In the genomic region with DNA sequence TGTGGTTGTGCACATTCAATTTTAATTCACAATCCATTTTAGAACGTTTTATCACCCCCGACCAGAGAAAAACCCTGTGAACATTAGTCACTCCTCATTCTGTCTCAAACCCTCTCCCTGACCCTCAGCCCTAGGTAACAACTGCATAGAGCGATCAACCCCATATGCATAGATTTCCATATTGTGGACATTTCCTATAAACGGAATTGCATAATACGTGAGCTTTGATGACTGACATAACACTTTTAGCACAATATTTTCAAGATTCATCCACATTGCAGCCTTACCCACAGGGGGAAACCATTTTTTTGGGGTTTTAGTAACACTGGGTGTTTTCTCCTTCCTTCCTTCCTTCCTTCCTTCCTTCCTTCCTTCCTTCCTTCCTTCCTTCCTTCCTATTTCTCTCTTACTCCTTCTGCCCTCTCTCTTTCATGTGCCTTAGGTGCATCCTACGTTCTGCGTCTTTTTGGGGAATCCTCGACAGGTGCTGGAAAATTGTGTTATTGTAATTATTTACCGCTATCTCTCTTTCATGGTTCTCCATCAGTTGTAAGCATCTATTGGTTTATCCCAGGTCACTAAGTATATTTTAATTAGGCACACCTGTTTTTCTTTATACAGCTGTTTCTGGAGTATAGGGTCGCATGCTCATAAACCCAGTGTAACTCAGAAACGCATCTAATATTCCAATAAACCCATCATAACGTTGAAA, we compare ENCODE assay signal across 8 cellular contexts. TPM values are rescaled to one million over a fixed set of nuclear protein-coding genes. Genes with fewer than 3 reads are reported as not detected.
DNase-seq lines count a peak whose midpoint lies in the region; ATAC-seq, FAIRE-seq and TF ChIP-seq lines count a peak whose summit lies in the region.
"Not testable (repeated sequence)": the region's sequence is repeated elsewhere in the genome, so short reads cannot be mapped to it uniquely, and the experiment has no call there.

No MANE protein-coding gene starts in this region.

- TF ChIP-seq EP300 in esophagus muscularis mucosa (IDR thresholded peaks at IDR 0.05) = not testable (repeated sequence)

- not testable (repeated sequence) for H3K36me3 Mint-ChIP-seq in astrocyte (ENCODE audit: low read depth, unreplicated experiment); progenitor cell of endocrine pancreas (ENCODE audit: insufficient read depth)

- not testable (repeated sequence) for H3K79me1 ChIP-seq in IMR-90 (ENCODE audit: low read depth in 1 of 2, low read length in 2 of 2)

- not testable (repeated sequence) for H2BK120ac ChIP-seq in IMR-90 (ENCODE audit: low read depth, low read length)

- H2BK20ac ChIP-seq in IMR-90 (ENCODE audit: low read depth, low read length) = not testable (repeated sequence)

- POLR2A ChIA-PET in IMR-90 (lab: Charles Lee; ENCODE audit: unreplicated experiment) = not testable (repeated sequence)

- not testable (repeated sequence) for H3K4me3 Mint-ChIP-seq in astrocyte (ENCODE audit: unreplicated experiment); progenitor cell of endocrine pancreas (ENCODE audit: low read depth)

- in situ Hi-C loops in IMR-90 (cut with MboI; ENCODE audit: low sequenced_read_pairs); SK-MEL-5 (cut with HindIII; ENCODE audit: low pct_unique_long_range_greater_than_20kb, low sequenced_read_pairs): not testable (repeated sequence)

- H3K27ac ChIP-seq in IMR-90 (ENCODE audit: insufficient read depth, low read length); astrocyte (ENCODE audit: low read depth, low read length); esophagus muscularis mucosa (replicated peaks in 1 of 4): not testable (repeated sequence)

- not testable (repeated sequence) for H3K79me2 ChIP-seq in astrocyte (ENCODE audit: insufficient read depth, low read length)

- not testable (repeated sequence) for H3K9me3 Mint-ChIP-seq in astrocyte (ENCODE audit: unreplicated experiment); progenitor cell of endocrine pancreas (ENCODE audit: low read depth)

- not testable (repeated sequence) for H3K4me1 Mint-ChIP-seq in astrocyte (ENCODE audit: low read depth, unreplicated experiment); progenitor cell of endocrine pancreas (ENCODE audit: low read depth)

- not testable (repeated sequence) for H3K27me3 ChIP-seq in IMR-90 (ENCODE audit: control insufficient read depth, insufficient read depth, low read length); astrocyte (ENCODE audit: insufficient read depth, low read length); esophagus muscularis mucosa

- peak; percentile 41 for FAIRE-seq in astrocyte (lab: Jason Lieb, UNC)

- not testable (repeated sequence) for H3K14ac ChIP-seq in IMR-90 (replicated peaks; ENCODE audit: low read depth, low read length)

- intact Hi-C loops in IMR-90 (cut with micrococcal nuclease); esophagus muscularis mucosa (cut with DNase I): not testable (repeated sequence)

- dilution Hi-C loops in IMR-90 (cut with HindIII; ENCODE audit: low sequenced_read_pairs, unreplicated experiment) = not testable (repeated sequence)

- not testable (repeated sequence) for H4K20me1 ChIP-seq in IMR-90 (ENCODE audit: insufficient read depth, low read length); astrocyte (ENCODE audit: insufficient read depth, low read length)

- not testable (repeated sequence) for H3K56ac ChIP-seq in IMR-90 (ENCODE audit: extremely low read depth, insufficient read depth, low read length)

- not testable (repeated sequence) for H3K27me3 Mint-ChIP-seq in astrocyte (ENCODE audit: low read depth, unreplicated experiment); progenitor cell of endocrine pancreas

- not testable (repeated sequence) for H2AK5ac ChIP-seq in IMR-90 (ENCODE audit: low read depth, low read length)

- not testable (repeated sequence) for H2BK5ac ChIP-seq in IMR-90 (ENCODE audit: low read depth, low read length, poor library complexity, severe bottlenecking)

- TF ChIP-seq POLR2A in IMR-90 (IDR thresholded peaks at IDR 0.05; ENCODE audit: low read depth, low read length); esophagus muscularis mucosa (IDR thresholded peaks at IDR 0.05; ENCODE audit: low read depth): not testable (repeated sequence)

- H2AFZ ChIP-seq in IMR-90 (replicated peaks; ENCODE audit: low read length, poor library complexity); astrocyte (ENCODE audit: low read depth, low read length): not testable (repeated sequence)

- H3K9me3 ChIP-seq in IMR-90 (ENCODE audit: control insufficient read depth, insufficient read depth, low read length) = peaks cover 11% of the 10 kb centered on the region
- H3K9me3 ChIP-seq in astrocyte (ENCODE audit: insufficient read depth, low read depth, low read length); esophagus muscularis mucosa: not testable (repeated sequence)

- H3K4ac ChIP-seq in IMR-90 (ENCODE audit: low read depth, low read length) = not testable (repeated sequence)

- not testable (repeated sequence) for H3K18ac ChIP-seq in IMR-90 (ENCODE audit: low read depth, low read length)

- not testable (repeated sequence) for H3K9me1 ChIP-seq in IMR-90 (ENCODE audit: insufficient read depth, low read length)

- CTCF ChIA-PET in IMR-90 (lab: Yijun Ruan, JAX) = not testable (repeated sequence)

- not testable (repeated sequence) for ATAC-seq in IMR-90 (ENCODE audit: low read depth)

- not testable (repeated sequence) for H3K4me1 ChIP-seq in IMR-90 (ENCODE audit: control insufficient read depth, insufficient read depth, low read length); astrocyte (ENCODE audit: insufficient read depth, low read length); esophagus muscularis mucosa

- H2AK9ac ChIP-seq in IMR-90 (replicated peaks; ENCODE audit: low read depth, low read length, poor library complexity) = not testable (repeated sequence)

- not testable (repeated sequence) for H3K36me3 ChIP-seq in IMR-90 (ENCODE audit: control insufficient read depth, insufficient read depth, low read length); astrocyte (ENCODE audit: insufficient read depth, low read length); esophagus muscularis mucosa

- not testable (repeated sequence) for H2BK15ac ChIP-seq in IMR-90 (ENCODE audit: low read depth, low read length)

- not testable (repeated sequence) for H4K8ac ChIP-seq in IMR-90 (ENCODE audit: low read depth in 2 of 2, low read length in 2 of 2)

- H4K91ac ChIP-seq in IMR-90 (ENCODE audit: insufficient read depth, low read depth, low read length) = not testable (repeated sequence)

- TF ChIP-seq RAD21 in IMR-90 (IDR thresholded peaks at IDR 0.05; ENCODE audit: low read length) = not testable (repeated sequence)

- DNase-seq in AG08395 (ENCODE audit: low spot score) (peak; percentile 38), GM12865 (ENCODE audit: low read depth) (peak; percentile 4), IMR-90 (peak; percentile 33), SK-MEL-5 (ENCODE audit: low read depth, low spot score) (peak; percentile 48), astrocyte (ENCODE audit: low read depth) (peak; percentile 12), esophagus muscularis mucosa (ENCODE audit: extremely low spot score) (peak; percentile 95), iPS-NIHi11 (ENCODE audit: low spot score) (peak; percentile 41), progenitor cell of endocrine pancreas (ENCODE audit: low spot score, unreplicated experiment) (peak; percentile 22)

- not testable (repeated sequence) for H3K27ac Mint-ChIP-seq in astrocyte (ENCODE audit: unreplicated experiment); progenitor cell of endocrine pancreas

- not testable (repeated sequence) for H3K9ac ChIP-seq in IMR-90 (ENCODE audit: low read depth, low read length); astrocyte (ENCODE audit: low read length)

- not testable (repeated sequence) for TF ChIP-seq CTCF in GM12865 (IDR thresholded peaks at IDR 0.05; ENCODE audit: insufficient read depth, low read depth, low read length, missing control alignments); IMR-90 (conservative IDR thresholded peaks at IDR 0.05; ENCODE audit: low read depth, low read length); astrocyte (IDR thresholded peaks at IDR 0.05; ENCODE audit: insufficient read depth, low read depth, low read length); esophagus muscularis mucosa (IDR thresholded peaks at IDR 0.05); progenitor cell of endocrine pancreas (IDR thresholded peaks at IDR 0.05; ENCODE audit: unreplicated experiment)

- H4K5ac ChIP-seq in IMR-90 (ENCODE audit: low read depth, low read length) = not testable (repeated sequence)

- BruUV-seq in IMR-90 (replicated peaks; lab: Mats Ljungman, UMichigan) = not testable (repeated sequence)

- not testable (repeated sequence) for H3K23ac ChIP-seq in IMR-90 (ENCODE audit: low read depth, low read length)

- not testable (repeated sequence) for H3K4me2 ChIP-seq in IMR-90 (ENCODE audit: low read depth, low read length); astrocyte (ENCODE audit: low read length)

- 61% methylated on average over 3 of the region's 12 CpGs; no CpG with 5 or more reads in 1 of the 2 experiments for WGBS in IMR-90 (ENCODE audit: extremely low coverage in 2 of 2, insufficient read length in 1 of 2), 2 experiments
- WGBS in esophagus muscularis mucosa = 64% methylated on average over 12 of the region's 12 CpGs

- not testable (repeated sequence) for H3K4me3 ChIP-seq in GM12865 (ENCODE audit: low read depth, low read length); IMR-90 (ENCODE audit: insufficient read depth, low read depth, low read length); astrocyte (ENCODE audit: insufficient read depth, low read depth, low read length); esophagus muscularis mucosa

TF ChIP-seq in IMR-90, 13 proteins besides CTCF, POLR2A, EP300 and RAD21:
- peak; percentile 89 for TF ChIP-seq CEBPB (IDR thresholded peaks at IDR 0.05; ENCODE audit: low read depth, low read length)
TF ChIP-seq in IMR-90: peak in this region for 1; not testable (repeated sequence) for 12.

RNA-seq across cellular contexts. Expression of gene PSMD14, which starts 29.5 kb away (rescaled TPM):
- total RNA-seq in IMR-90 (2012; rRNA removed) (110 and 191 TPM in 2 replicates), astrocyte (81.5 and 86.0 TPM in 2 replicates), esophagus muscularis mucosa (10 to 100 TPM; 26.1 to 46.2 (median 35.7) TPM), progenitor cell of endocrine pancreas (55.2 and 58.2 TPM in 2 replicates)
- 50.9 and 59.3 TPM in 2 replicates for polyA plus RNA-seq in IMR-90 (2012; rRNA removed)
- 12.7 and 22.7 TPM in 2 replicates for polyA plus RNA-seq in IMR-90 (2012; cell fraction: cytosol; rRNA removed)
- 4.5 and 24.9 TPM in 2 replicates for polyA plus RNA-seq in IMR-90 (2012; cell fraction: nucleus; rRNA removed; ENCODE audit: low replicate concordance)
- 109 and 114 TPM in 2 replicates for total RNA-seq in SK-MEL-5 (2014; rRNA removed; shearing (Covaris generic))
- polyA plus RNA-seq in SK-MEL-5 (2015; cell fraction: cytosol; rRNA removed) = 90.2 and 101 TPM in 2 replicates
- 49.9 and 50.2 TPM in 2 replicates for polyA plus RNA-seq in SK-MEL-5 (2015; cell fraction: nucleus; rRNA removed)

Comparison
In these comparisons a context has a peak if more than half of its experiments do, and no peak if none do; other contexts are left out.
1. DNase-seq: peak in every context shown above with its lines; median percentile 95 in esophagus muscularis mucosa; 48 in SK-MEL-5; 41 in iPS-NIHi11; 38 in AG08395; 33 in IMR-90; 22 in progenitor cell of endocrine pancreas; 12 in astrocyte; 4 in GM12865.